1 cellular context compared by ENCODE assay signal in the genomic region with DNA sequence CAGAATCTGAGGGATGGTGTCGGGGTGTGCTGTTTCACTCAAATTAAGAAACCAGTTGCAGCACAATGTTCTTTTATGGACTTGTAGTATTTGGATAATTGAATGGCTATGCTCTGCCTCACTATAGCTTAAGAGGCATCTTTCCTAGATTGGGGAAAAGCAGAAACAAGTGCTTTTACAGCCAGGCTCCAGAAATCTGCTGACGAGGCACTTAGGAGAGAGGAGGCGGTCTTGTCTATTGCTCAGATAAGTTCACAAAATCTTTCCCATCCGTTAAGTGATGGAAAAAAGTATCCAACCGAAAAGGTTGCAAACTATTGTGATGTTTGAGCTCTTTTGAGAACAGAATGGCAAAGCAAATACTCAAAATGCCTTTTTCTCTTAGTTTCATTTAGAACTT.
TF ChIP-seq lines count a peak whose summit lies in the region.

No MANE protein-coding gene starts in this region.

TF ChIP-seq in GM23338, 12 proteins besides CTCF, POLR2A, EP300 and RAD21 (continued from another document):
- TF ChIP-seq, protein P1, sequence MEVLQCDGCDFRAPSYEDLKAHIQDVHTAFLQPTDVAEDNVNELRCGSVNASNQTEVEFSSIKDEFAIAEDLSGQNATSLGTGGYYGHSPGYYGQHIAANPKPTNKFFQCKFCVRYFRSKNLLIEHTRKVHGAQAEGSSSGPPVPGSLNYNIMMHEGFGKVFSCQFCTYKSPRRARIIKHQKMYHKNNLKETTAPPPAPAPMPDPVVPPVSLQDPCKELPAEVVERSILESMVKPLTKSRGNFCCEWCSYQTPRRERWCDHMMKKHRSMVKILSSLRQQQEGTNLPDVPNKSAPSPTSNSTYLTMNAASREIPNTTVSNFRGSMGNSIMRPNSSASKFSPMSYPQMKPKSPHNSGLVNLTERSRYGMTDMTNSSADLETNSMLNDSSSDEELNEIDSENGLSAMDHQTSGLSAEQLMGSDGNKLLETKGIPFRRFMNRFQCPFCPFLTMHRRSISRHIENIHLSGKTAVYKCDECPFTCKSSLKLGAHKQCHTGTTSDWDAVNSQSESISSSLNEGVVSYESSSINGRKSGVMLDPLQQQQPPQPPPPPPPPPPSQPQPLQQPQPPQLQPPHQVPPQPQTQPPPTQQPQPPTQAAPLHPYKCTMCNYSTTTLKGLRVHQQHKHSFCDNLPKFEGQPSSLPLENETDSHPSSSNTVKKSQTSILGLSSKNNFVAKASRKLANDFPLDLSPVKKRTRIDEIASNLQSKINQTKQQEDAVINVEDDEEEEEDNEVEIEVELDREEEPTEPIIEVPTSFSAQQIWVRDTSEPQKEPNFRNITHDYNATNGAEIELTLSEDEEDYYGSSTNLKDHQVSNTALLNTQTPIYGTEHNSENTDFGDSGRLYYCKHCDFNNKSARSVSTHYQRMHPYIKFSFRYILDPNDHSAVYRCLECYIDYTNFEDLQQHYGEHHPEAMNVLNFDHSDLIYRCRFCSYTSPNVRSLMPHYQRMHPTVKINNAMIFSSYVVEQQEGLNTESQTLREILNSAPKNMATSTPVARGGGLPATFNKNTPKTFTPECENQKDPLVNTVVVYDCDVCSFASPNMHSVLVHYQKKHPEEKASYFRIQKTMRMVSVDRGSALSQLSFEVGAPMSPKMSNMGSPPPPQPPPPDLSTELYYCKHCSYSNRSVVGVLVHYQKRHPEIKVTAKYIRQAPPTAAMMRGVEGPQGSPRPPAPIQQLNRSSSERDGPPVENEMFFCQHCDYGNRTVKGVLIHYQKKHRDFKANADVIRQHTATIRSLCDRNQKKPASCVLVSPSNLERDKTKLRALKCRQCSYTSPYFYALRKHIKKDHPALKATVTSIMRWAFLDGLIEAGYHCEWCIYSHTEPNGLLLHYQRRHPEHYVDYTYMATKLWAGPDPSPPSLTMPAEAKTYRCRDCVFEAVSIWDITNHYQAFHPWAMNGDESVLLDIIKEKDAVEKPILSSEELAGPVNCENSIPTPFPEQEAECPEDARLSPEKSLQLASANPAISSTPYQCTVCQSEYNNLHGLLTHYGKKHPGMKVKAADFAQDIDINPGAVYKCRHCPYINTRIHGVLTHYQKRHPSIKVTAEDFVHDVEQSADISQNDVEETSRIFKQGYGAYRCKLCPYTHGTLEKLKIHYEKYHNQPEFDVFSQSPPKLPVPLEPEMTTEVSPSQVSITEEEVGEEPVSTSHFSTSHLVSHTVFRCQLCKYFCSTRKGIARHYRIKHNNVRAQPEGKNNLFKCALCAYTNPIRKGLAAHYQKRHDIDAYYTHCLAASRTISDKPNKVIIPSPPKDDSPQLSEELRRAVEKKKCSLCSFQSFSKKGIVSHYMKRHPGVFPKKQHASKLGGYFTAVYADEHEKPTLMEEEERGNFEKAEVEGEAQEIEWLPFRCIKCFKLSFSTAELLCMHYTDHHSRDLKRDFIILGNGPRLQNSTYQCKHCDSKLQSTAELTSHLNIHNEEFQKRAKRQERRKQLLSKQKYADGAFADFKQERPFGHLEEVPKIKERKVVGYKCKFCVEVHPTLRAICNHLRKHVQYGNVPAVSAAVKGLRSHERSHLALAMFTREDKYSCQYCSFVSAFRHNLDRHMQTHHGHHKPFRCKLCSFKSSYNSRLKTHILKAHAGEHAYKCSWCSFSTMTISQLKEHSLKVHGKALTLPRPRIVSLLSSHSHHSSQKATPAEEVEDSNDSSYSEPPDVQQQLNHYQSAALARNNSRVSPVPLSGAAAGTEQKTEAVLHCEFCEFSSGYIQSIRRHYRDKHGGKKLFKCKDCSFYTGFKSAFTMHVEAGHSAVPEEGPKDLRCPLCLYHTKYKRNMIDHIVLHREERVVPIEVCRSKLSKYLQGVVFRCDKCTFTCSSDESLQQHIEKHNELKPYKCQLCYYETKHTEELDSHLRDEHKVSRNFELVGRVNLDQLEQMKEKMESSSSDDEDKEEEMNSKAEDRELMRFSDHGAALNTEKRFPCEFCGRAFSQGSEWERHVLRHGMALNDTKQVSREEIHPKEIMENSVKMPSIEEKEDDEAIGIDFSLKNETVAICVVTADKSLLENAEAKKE (CRISPR knock-in tag; IDR thresholded peaks at IDR 0.05), result no peak
- no peak for TF ChIP-seq NANOG (IDR thresholded peaks at IDR 0.05; ENCODE audit: borderline replicate concordance)
- TF ChIP-seq, protein P2, sequence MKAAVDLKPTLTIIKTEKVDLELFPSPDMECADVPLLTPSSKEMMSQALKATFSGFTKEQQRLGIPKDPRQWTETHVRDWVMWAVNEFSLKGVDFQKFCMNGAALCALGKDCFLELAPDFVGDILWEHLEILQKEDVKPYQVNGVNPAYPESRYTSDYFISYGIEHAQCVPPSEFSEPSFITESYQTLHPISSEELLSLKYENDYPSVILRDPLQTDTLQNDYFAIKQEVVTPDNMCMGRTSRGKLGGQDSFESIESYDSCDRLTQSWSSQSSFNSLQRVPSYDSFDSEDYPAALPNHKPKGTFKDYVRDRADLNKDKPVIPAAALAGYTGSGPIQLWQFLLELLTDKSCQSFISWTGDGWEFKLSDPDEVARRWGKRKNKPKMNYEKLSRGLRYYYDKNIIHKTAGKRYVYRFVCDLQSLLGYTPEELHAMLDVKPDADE (IDR thresholded peaks at IDR 0.05), result no peak
- TF ChIP-seq STAT1 (IDR thresholded peaks at IDR 0.05; ENCODE audit: unreplicated experiment), result no peak
- no peak for TF ChIP-seq CREB1 (CRISPR knock-in tag; IDR thresholded peaks at IDR 0.05; ENCODE audit: low read depth)
- no peak for TF ChIP-seq EZH2phosphoT487 (IDR thresholded peaks at IDR 0.05; ENCODE audit: unreplicated experiment)
- TF ChIP-seq ZNF331 (CRISPR knock-in tag; IDR thresholded peaks at IDR 0.05; ENCODE audit: low read depth), result no peak
- no peak for TF ChIP-seq JUNB (IDR thresholded peaks at IDR 0.05; ENCODE audit: unreplicated experiment)
